Comparison of ENCODE assay signal across 2 cellular contexts in genomic region chr14:69807192-69807591, GRCh38.
TF ChIP-seq lines count a peak whose summit lies in the region.

No MANE protein-coding gene starts in this region.

TF ChIP-seq in HepG2, 621 proteins besides CTCF, POLR2A, EP300 and RAD21:
- TF ChIP-seq ZNF770 (CRISPR knock-in tag; IDR thresholded peaks at IDR 0.05) (peak; percentile 85), ZNF292 (CRISPR knock-in tag; IDR thresholded peaks at IDR 0.05; ENCODE audit: borderline replicate concordance, low read depth) (no peak), ZNF446 (CRISPR knock-in tag; IDR thresholded peaks at IDR 0.05) (no peak), ZNF546 (CRISPR knock-in tag; conservative IDR thresholded peaks at IDR 0.05) (no peak)

TF ChIP-seq in HEK293, 187 proteins besides CTCF, POLR2A, EP300 and RAD21:
- no peak for TF ChIP-seq ZNF366 (tag by site-specific recombination; conservative IDR thresholded peaks at IDR 0.05)
- no peak for TF ChIP-seq ZBTB26 (tag by site-specific recombination; optimal IDR thresholded peaks at IDR 0.05)
- no peak for TF ChIP-seq SP3 (tag by site-specific recombination; IDR thresholded peaks at IDR 0.05)
- TF ChIP-seq ZNF837 (tag by site-specific recombination; IDR thresholded peaks at IDR 0.05): no peak
- TF ChIP-seq ZNF221 (tag by site-specific recombination; IDR thresholded peaks at IDR 0.05; ENCODE audit: borderline replicate concordance): no peak
- TF ChIP-seq ZBTB6 (tag by site-specific recombination; IDR thresholded peaks at IDR 0.05): peak; percentile 77
- no peak for TF ChIP-seq ZNF433 (tag by site-specific recombination; IDR thresholded peaks at IDR 0.05; ENCODE audit: low read depth)
- TF ChIP-seq ZNF354C (tag by site-specific recombination; IDR thresholded peaks at IDR 0.05; ENCODE audit: borderline replicate concordance, low read depth): no peak
